ENCODE assay signal across 8 cellular contexts in genomic region chr3:136819784-136820640, GRCh38. TPM values are rescaled to one million over a fixed set of nuclear protein-coding genes. Genes with fewer than 3 reads are reported as not detected.
A peak's percentile ranks its signal among the peaks of the same experiment; 100 is the strongest.
DNase-seq lines count a peak whose midpoint lies in the region; ATAC-seq and TF ChIP-seq lines count a peak whose summit lies in the region.

No MANE protein-coding gene starts in this region.

- no peaks in the 10 kb centered on the region for H3K36me3 ChIP-seq in heart left ventricle

- peaks cover 0 to 32% (median 8%) of the 10 kb centered on the region in 12 donors for H3K4me1 ChIP-seq in heart left ventricle

- ATAC-seq in HG03342 (IDR thresholded peaks at IDR 0.05; ENCODE audit: unreplicated experiment) (peak; percentile 4), heart left ventricle (peak; percentile 33 to 71 (median 56)), GM18519 (IDR thresholded peaks at IDR 0.05; ENCODE audit: low FRiP score, unreplicated experiment) (no peak), GM21576 (IDR thresholded peaks at IDR 0.05; ENCODE audit: unreplicated experiment) (no peak)
- ATAC-seq in activated naive CD8-positive, alpha-beta T cell treated with anti-CD3 and anti-CD28 coated beads, Interleukin-2, amount 50 U/mL, for 24 hours, result no peak

- H3K4me3 Mint-ChIP-seq in activated naive CD8-positive, alpha-beta T cell treated with anti-CD3 and anti-CD28 coated beads, Interleukin-2, amount 50 U/mL, for 24 hours, result peak overlapping the region; percentile 86
- peak overlapping the region; percentile 89 for H3K4me3 Mint-ChIP-seq in osteocyte (ENCODE audit: unreplicated experiment)

- peak overlapping the region; percentile 63 to 92 (median 77) for H3K4me3 ChIP-seq in heart left ventricle

- peaks cover 53% of the 10 kb centered on the region for H3K27me3 Mint-ChIP-seq in activated naive CD8-positive, alpha-beta T cell treated with anti-CD3 and anti-CD28 coated beads, Interleukin-2, amount 50 U/mL, for 24 hours
- no peaks in the 10 kb centered on the region for H3K27me3 Mint-ChIP-seq in osteocyte (ENCODE audit: unreplicated experiment)

- peaks cover 21% of the 10 kb centered on the region for H3K9me3 Mint-ChIP-seq in activated naive CD8-positive, alpha-beta T cell treated with anti-CD3 and anti-CD28 coated beads, Interleukin-2, amount 50 U/mL, for 24 hours
- peaks cover 15% of the 10 kb centered on the region for H3K9me3 Mint-ChIP-seq in osteocyte (ENCODE audit: unreplicated experiment)

- TF ChIP-seq CTCF in heart left ventricle (IDR thresholded peaks at IDR 0.05), result no peak
- TF ChIP-seq CTCF in osteocyte (IDR thresholded peaks at IDR 0.05), result no peak

- H3K9me3 ChIP-seq in heart left ventricle, result peaks cover 0 to 26% (median 4%) of the 10 kb centered on the region in 12 donors

- TF ChIP-seq POLR2A in heart left ventricle (IDR thresholded peaks at IDR 0.05), result no peak

- 7 to 15% (median 7%) methylated on average over 30 to 49 of the region's 49 CpGs for WGBS in heart left ventricle, 4 donors

- peak overlapping the region; percentile 73 to 97 (median 88) for H3K27ac ChIP-seq in heart left ventricle

- peaks cover 23% of the 10 kb centered on the region for H3K4me1 Mint-ChIP-seq in activated naive CD8-positive, alpha-beta T cell treated with anti-CD3 and anti-CD28 coated beads, Interleukin-2, amount 50 U/mL, for 24 hours
- peaks cover 37% of the 10 kb centered on the region for H3K4me1 Mint-ChIP-seq in osteocyte (ENCODE audit: unreplicated experiment)

- peak overlapping the region; percentile 73 for H3K27ac Mint-ChIP-seq in activated naive CD8-positive, alpha-beta T cell treated with anti-CD3 and anti-CD28 coated beads, Interleukin-2, amount 50 U/mL, for 24 hours
- H3K27ac Mint-ChIP-seq in osteocyte (ENCODE audit: unreplicated experiment), result peak overlapping the region; percentile 94

- intact Hi-C loops in heart left ventricle (cut with DNase I), result loop anchor here (2.0 to 10.0 kb wide), 11 partner anchors 37 to 1295 kb away; partner anchors contain the start of genes NCK1 (in 4 of the 10), DZIP1L (in 1 of the 10) and STAG1 (in 1 of the 10)

- peaks cover 0 to 17% (median 0%) of the 10 kb centered on the region in 9 donors for H3K27me3 ChIP-seq in heart left ventricle

- H3K36me3 Mint-ChIP-seq in activated naive CD8-positive, alpha-beta T cell treated with anti-CD3 and anti-CD28 coated beads, Interleukin-2, amount 50 U/mL, for 24 hours (ENCODE audit: low read depth), result peaks cover 14% of the 10 kb centered on the region
- peaks cover 12% of the 10 kb centered on the region for H3K36me3 Mint-ChIP-seq in osteocyte (ENCODE audit: unreplicated experiment)

- DNase-seq in Ammon's horn (ENCODE audit: low spot score) (peak; percentile 50), RPMI8226 (peak; percentile 61), heart left ventricle (peak; percentile 30 to 66 (median 50)), osteocyte (ENCODE audit: extremely low spot score, unreplicated experiment) (no peak)
- DNase-seq in activated naive CD8-positive, alpha-beta T cell treated with anti-CD3 and anti-CD28 coated beads, Interleukin-2, amount 50 U/mL, for 24 hours, result peak; percentile 39

RNA-seq across cellular contexts. Expression of gene SLC35G2, which starts 1.1 kb away (rescaled TPM):
- 1 to 10 TPM; 1.0 to 5.3 (median 3.6) TPM for total RNA-seq in heart left ventricle
- polyA plus RNA-seq in heart left ventricle, result 1 to 10 TPM; 2.5 to 3.2 TPM
- 7.1 and 7.3 TPM in 2 replicates for total RNA-seq in osteocyte

RNA-seq across cellular contexts. Expression of gene NCK1, which starts 42.0 kb away (rescaled TPM):
- total RNA-seq in heart left ventricle, result 10 to 100 TPM; 18.7 to 36.0 (median 23.4) TPM
- polyA plus RNA-seq in heart left ventricle, result 10 to 100 TPM in 1 of 2 donors, 1 to 10 TPM in 1; 6.5 to 18.6 TPM
- total RNA-seq in osteocyte, result 37.3 and 38.6 TPM in 2 replicates

Comparison
In these comparisons a context has a peak if more than half of its experiments do, and no peak if none do; other contexts are left out.
1. ATAC-seq: peak in HG03342 (single experiment) and heart left ventricle (4 of 4); none in activated naive CD8-positive, alpha-beta T cell treated with anti-CD3 and anti-CD28 coated beads, Interleukin-2, amount 50 U/mL, for 24 hours (single experiment), GM18519 (single experiment) and GM21576 (single experiment).